10 cellular contexts compared by ENCODE assay signal in genomic region chr10:102815790-102816549, GRCh38. TPM values are rescaled to one million over a fixed set of nuclear protein-coding genes. Genes with fewer than 3 reads are reported as not detected.
DNase-seq lines count a peak whose midpoint lies in the region; ATAC-seq and TF ChIP-seq lines count a peak whose summit lies in the region.
"Had no signal": no experiment of that assay in that cellular context is flagged by ENCODE, and none has a peak within 500 bp of the region (broad histone marks: within the 10 kb centered on the region; RNA-seq: fewer than 3 reads in every experiment).

No MANE protein-coding gene starts in this region.

- peak overlapping the region; percentile 77 to 97 (median 93) for H3K27ac ChIP-seq in adrenal gland
- peak overlapping the region; percentile 100 for H3K27ac ChIP-seq in right cardiac atrium (ENCODE audit: low read length)
- H3K27ac ChIP-seq: SK-N-MC had no signal

- intact Hi-C loops in adrenal gland (cut with DNase I) (no loop called here), right cardiac atrium (cut with DNase I) (loop anchor here in 2 of 4 donors (2.0 to 10.0 kb wide), 2 partner anchors 15 to 71 kb away; partner anchors contain the start of gene WBP1L (in 1 of the 2))

- ATAC-seq in right cardiac atrium (peak; percentile 74 to 77), HG02885 (IDR thresholded peaks at IDR 0.05; ENCODE audit: poor library complexity, unreplicated experiment) (no peak), HG03135 (IDR thresholded peaks at IDR 0.05; ENCODE audit: unreplicated experiment) (no peak)

- peak in 1 of 2 donors; percentile 50 for TF ChIP-seq POLR2A in adrenal gland (IDR thresholded peaks at IDR 0.05)

- peaks cover 0 to 39% of the 10 kb centered on the region in 2 donors for H3K36me3 ChIP-seq in adrenal gland (replicated peaks in 1 of 2)

- H3K9me3 ChIP-seq in adrenal gland (replicated peaks in 1 of 3) = no peaks in the 10 kb centered on the region
- no peaks in the 10 kb centered on the region for H3K9me3 ChIP-seq in right cardiac atrium (ENCODE audit: control insufficient read depth, low read length)

- peaks cover 22 to 47% of the 10 kb centered on the region in 2 donors for H3K4me1 ChIP-seq in adrenal gland (replicated peaks in 1 of 2)
- H3K4me1 ChIP-seq in right cardiac atrium (ENCODE audit: control insufficient read depth, insufficient read depth, low read length) = peaks cover 26% of the 10 kb centered on the region

- WGBS in adrenal gland, 4 donors = 44 to 57% (median 50%) methylated on average over 12 of the region's 12 CpGs
- 9% methylated on average over 12 of the region's 12 CpGs for WGBS in right cardiac atrium

- H3K27me3 ChIP-seq in adrenal gland (no peaks in the 10 kb centered on the region), right cardiac atrium (ENCODE audit: control insufficient read depth, insufficient read depth) (no peaks in the 10 kb centered on the region)

- H3K4me3 ChIP-seq in adrenal gland (no peak overlapping the region), right cardiac atrium (ENCODE audit: low read length) (no peak overlapping the region), skeletal muscle cell (ENCODE audit: low read depth, low read length) (no peak overlapping the region)
- H3K4me3 ChIP-seq: SK-N-MC had no signal

- DNase-seq in GM04504 (ENCODE audit: low read depth) (peak; percentile 63), adrenal gland (peak in 6 of 7 donors; percentile 59 to 82 (median 70)), right cardiac atrium (peak; percentile 56 to 76 (median 74)), skeletal muscle cell (ENCODE audit: low read depth) (peak; percentile 45), mesenteric fat pad (ENCODE audit: low spot score) (no peak), NCI-H1436 (lab: John Stamatoyannopoulos, UW) (no peak)

- TF ChIP-seq CTCF in adrenal gland (IDR thresholded peaks at IDR 0.05) = no peak

RNA-seq across cellular contexts. Expression of gene CYP17A1, which starts 21.2 kb away (rescaled TPM):
- total RNA-seq in adrenal gland (over 10,000 TPM in 5 of 8 donors, 1,000 to 10,000 TPM in 3; 5,772 to 29,109 (median 14,288) TPM), right cardiac atrium (not detected), mesenteric fat pad (not detected)
- polyA plus RNA-seq in adrenal gland (over 10,000 TPM in 2 of 3 donors, 1,000 to 10,000 TPM in 1; 2,313 to 37,742 (median 10,572) TPM), right cardiac atrium (0.11 TPM)
- total RNA-seq: kidney epithelial cell had no signal

RNA-seq across cellular contexts. Expression of gene BORCS7, which starts 38.1 kb away (rescaled TPM):
- total RNA-seq in adrenal gland (100 to 1,000 TPM in 2 of 8 donors, 10 to 100 TPM in 6; 49.7 to 154 (median 65.1) TPM), right cardiac atrium (10 to 100 TPM; 17.7 to 25.8 (median 20.4) TPM), mesenteric fat pad (25.7 TPM)
- polyA plus RNA-seq in adrenal gland (10 to 100 TPM; 46.9 to 90.8 (median 63.1) TPM), right cardiac atrium (24.4 TPM)

RNA-seq across cellular contexts. Expression of gene AS3MT, which starts 53.3 kb away (rescaled TPM):
- total RNA-seq in adrenal gland (100 to 1,000 TPM; 177 to 361 (median 286) TPM), right cardiac atrium (10 to 100 TPM in 3 of 4 donors, 1 to 10 TPM in 1; 10.0 to 17.5 (median 14.1) TPM), mesenteric fat pad (2.1 TPM)
- polyA plus RNA-seq in adrenal gland (100 to 1,000 TPM; 275 to 910 (median 281) TPM), right cardiac atrium (35.2 TPM)

Comparison
In these comparisons a context has a peak if more than half of its experiments do, and no peak if none do; other contexts are left out.
1. DNase-seq: peak in GM04504 (single experiment), adrenal gland (6 of 7), right cardiac atrium (3 of 3) and skeletal muscle cell (single experiment); none in mesenteric fat pad (single experiment) and NCI-H1436 (single experiment).
2. ATAC-seq: peak in right cardiac atrium (2 of 2); none in HG02885 (single experiment) and HG03135 (single experiment).
3. RNA of gene CYP17A1, which starts 21.2 kb away (total RNA-seq): 5,772 to 29,109 TPM in adrenal gland; not detected in right cardiac atrium and not detected in mesenteric fat pad (single experiment); every median in the first group is over 1,000 times any median in the second.
4. RNA of gene AS3MT, which starts 53.3 kb away (total RNA-seq): 177 to 361 TPM in adrenal gland; 10.0 to 17.5 TPM in right cardiac atrium and 2.1 TPM in mesenteric fat pad (single experiment); every median in the first group is over 4 times any median in the second.